Comparison of ENCODE assay signal across 20 cellular contexts in the genomic region with DNA sequence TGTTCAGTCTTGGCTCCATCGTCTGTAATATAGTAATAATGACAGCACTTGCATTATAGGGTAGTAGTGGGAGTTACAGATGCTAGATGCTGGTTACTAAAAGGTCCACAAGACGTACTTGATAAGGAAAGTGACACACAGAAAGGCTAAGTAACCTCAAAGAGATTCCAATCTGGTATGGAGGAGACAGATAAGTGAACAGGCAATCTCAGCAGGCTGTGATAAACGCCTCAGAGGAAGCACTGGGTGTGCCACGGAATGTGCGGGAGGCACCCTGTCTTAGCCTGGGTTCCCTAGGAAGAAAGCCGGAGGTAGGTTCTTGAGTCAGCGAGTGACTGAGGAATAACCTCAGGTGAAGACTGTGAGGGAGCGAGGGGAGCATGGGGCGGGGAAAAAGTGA. TPM values are rescaled to one million over a fixed set of nuclear protein-coding genes. Genes with fewer than 3 reads are reported as not detected.
"Had no signal": no experiment of that assay in that cellular context is flagged by ENCODE, and none has a peak within 500 bp of the region (broad histone marks: within the 10 kb centered on the region; RNA-seq: fewer than 3 reads in every experiment).

No MANE protein-coding gene starts in this region.

- H3K27me3 ChIP-seq: body of pancreas, heart left ventricle, right atrium auricular region, thyroid gland had no signal

- DNase-seq: activated CD4-positive, alpha-beta T cell treated with anti-CD3 and anti-CD28 coated beads, Interleukin-2, amount 10 ng/mL, durations not matched to agents 24 days and 14 days; activated CD8-positive, alpha-beta T cell treated with anti-CD3 and anti-CD28 coated beads for 36 hours; activated effector memory CD4-positive, alpha-beta T cell treated with anti-CD3 and anti-CD28 coated beads, Interleukin-2, amount 50 U/mL, for 16 hours; activated T-cell treated with anti-CD3 and anti-CD28 coated beads, Interleukin-2, amount 50 U/mL, for 24 hours; amniotic stem cell; body of pancreas; dermis blood vessel endothelial cell; heart left ventricle; left ventricle myocardium inferior; mammary epithelial cell; stimulated activated CD4-positive, alpha-beta T cell treated with anti-CD3 and anti-CD28 coated beads, Interleukin-2, amount 100 ng/mL, for 24 hours; stimulated activated naive CD4-positive, alpha-beta T cell treated with Interleukin-2 at 50 U/mL for 16 hours; thyroid gland had no signal

- H3K4me1 ChIP-seq: prostate gland had no signal

- H3K36me3 Mint-ChIP-seq: activated naive CD4-positive, alpha-beta T cell treated with anti-CD3 and anti-CD28 coated beads, Interleukin-2, amount 50 U/mL, for 24 hours had no signal

- ATAC-seq: activated CD8-positive, alpha-beta T cell treated with anti-CD3 and anti-CD28 coated beads for 36 hours; body of pancreas; heart left ventricle had no signal

- H3K4me3 Mint-ChIP-seq: activated CD4-positive, alpha-beta T cell treated with anti-CD3 and anti-CD28 coated beads, Interleukin-2, amount 10 ng/mL, durations not matched to agents 24 days and 14 days; activated CD8-positive, alpha-beta T cell treated with anti-CD3 and anti-CD28 coated beads for 36 hours; activated naive CD4-positive, alpha-beta T cell treated with anti-CD3 and anti-CD28 coated beads, Interleukin-2, amount 50 U/mL, for 24 hours; activated T-cell treated with anti-CD3 and anti-CD28 coated beads, Interleukin-2, amount 50 U/mL, for 24 hours; T-helper 2 cell treated with Interferon-gamma antibody and Interleukin-4, amounts not matched to agents 5 μg/mL and 100 μg/mL, for 36 hours had no signal

- H3K27me3 Mint-ChIP-seq: activated CD8-positive, alpha-beta T cell treated with anti-CD3 and anti-CD28 coated beads for 36 hours; activated naive CD4-positive, alpha-beta T cell treated with anti-CD3 and anti-CD28 coated beads, Interleukin-2, amount 50 U/mL, for 24 hours; activated T-cell treated with anti-CD3 and anti-CD28 coated beads, Interleukin-2, amount 50 U/mL, for 24 hours had no signal

- H3K27ac Mint-ChIP-seq: activated CD4-positive, alpha-beta T cell treated with anti-CD3 and anti-CD28 coated beads, Interleukin-2, amount 10 ng/mL, durations not matched to agents 24 days and 14 days; activated CD8-positive, alpha-beta T cell treated with anti-CD3 and anti-CD28 coated beads for 36 hours; activated naive CD4-positive, alpha-beta T cell treated with anti-CD3 and anti-CD28 coated beads, Interleukin-2, amount 50 U/mL, for 24 hours; activated T-cell treated with anti-CD3 and anti-CD28 coated beads, Interleukin-2, amount 50 U/mL, for 24 hours; T-helper 2 cell treated with Interferon-gamma antibody and Interleukin-4, amounts not matched to agents 5 μg/mL and 100 μg/mL, for 36 hours had no signal

- FAIRE-seq: frontal cortex had no signal

- H3K36me3 ChIP-seq: heart left ventricle, left ventricle myocardium inferior, prostate gland, right atrium auricular region, thyroid gland had no signal

- H3K9me3 ChIP-seq: body of pancreas, heart left ventricle, left ventricle myocardium inferior, prostate gland, right atrium auricular region, thyroid gland had no signal

- H3K27ac ChIP-seq: body of pancreas, epithelial cell of prostate, heart left ventricle, left ventricle myocardium inferior, prostate gland, right atrium auricular region, thyroid gland had no signal

- H3K4me3 ChIP-seq: body of pancreas, heart left ventricle, left ventricle myocardium inferior, prostate gland, right atrium auricular region, thyroid gland had no signal

- H3K9me3 Mint-ChIP-seq: activated CD8-positive, alpha-beta T cell treated with anti-CD3 and anti-CD28 coated beads for 36 hours; activated naive CD4-positive, alpha-beta T cell treated with anti-CD3 and anti-CD28 coated beads, Interleukin-2, amount 50 U/mL, for 24 hours; activated T-cell treated with anti-CD3 and anti-CD28 coated beads, Interleukin-2, amount 50 U/mL, for 24 hours; T-helper 2 cell treated with Interferon-gamma antibody and Interleukin-4, amounts not matched to agents 5 μg/mL and 100 μg/mL, for 36 hours had no signal

RNA-seq across cellular contexts. Expression of gene SLFNL1, which starts 46.6 kb away (rescaled TPM):
- total RNA-seq: kidney epithelial cell had no signal
